Comparison of ENCODE assay signal across 7 cellular contexts in the genomic region with DNA sequence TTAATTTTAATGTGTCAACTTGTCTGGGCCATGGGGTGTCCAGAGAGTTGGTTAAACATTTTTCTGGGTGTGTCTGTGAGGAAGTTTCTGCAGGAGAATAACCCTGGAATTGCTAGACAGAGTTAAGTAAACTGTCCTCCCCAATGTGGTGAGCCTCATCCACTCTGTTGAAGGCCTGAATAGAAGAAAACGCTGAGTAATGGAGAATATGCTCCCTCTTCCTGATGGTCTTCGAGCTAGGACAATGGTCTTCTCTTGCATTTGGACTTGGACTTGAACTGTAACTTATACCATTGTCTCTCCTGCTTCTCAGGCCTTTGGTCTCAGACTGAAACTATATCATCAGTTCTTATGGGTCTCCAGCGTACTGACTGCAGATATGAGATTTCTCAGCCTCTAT.
"Had no signal": no experiment of that assay in that cellular context is flagged by ENCODE, and none has a peak within 500 bp of the region (broad histone marks: within the 10 kb centered on the region; RNA-seq: fewer than 3 reads in every experiment).

No MANE protein-coding gene starts in this region.

- H3K27ac ChIP-seq: GM23248, HL-60 had no signal

- H3K9ac ChIP-seq: GM23248 had no signal

- DNase-seq: GM23248, GOT3, H9, Kasumi-1, KG1 had no signal

- H3K4me3 ChIP-seq: GM23248 had no signal

- H2AFZ ChIP-seq: GM23248 had no signal

- FAIRE-seq: H54 had no signal
